Comparison of ENCODE assay signal across 1 cellular context in the genomic region with DNA sequence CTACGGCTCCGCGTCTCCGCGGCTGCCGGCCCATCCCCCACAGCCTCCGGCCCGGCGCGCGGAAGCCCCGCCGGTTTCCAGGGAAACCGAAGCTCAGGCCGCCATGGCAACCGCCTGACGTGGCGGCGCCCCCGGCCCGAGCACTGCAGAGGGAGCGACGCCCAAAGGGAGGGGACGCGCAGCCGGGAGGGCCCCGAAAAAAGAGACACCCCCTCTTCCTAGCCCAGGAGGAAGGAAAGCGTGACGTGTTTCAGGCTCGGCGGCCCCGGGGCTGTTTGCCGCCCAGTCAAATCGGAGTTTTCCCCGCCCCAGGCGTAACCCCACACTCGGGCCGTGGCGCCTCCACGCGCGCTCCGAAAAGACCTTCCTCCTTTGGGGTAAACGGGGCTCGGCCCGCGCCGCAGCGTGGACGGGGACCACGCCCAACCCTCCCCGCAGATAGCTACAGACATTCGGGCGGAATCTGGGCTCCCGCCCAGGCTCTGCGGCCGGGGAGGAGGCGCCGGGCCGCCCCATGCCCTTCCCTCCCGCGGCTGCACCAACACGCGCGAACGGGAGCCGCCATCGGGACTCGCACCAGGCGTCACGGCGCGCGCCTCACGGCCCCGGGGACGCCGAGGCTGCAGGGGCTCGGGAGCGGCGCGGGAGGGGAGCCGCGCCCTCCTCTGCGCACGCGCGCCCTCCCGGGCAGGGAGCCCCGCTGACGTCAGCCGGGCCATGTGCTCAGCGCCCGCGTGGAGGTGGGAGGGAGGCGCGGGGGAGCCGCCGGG.
A peak's percentile ranks its signal among the peaks of the same experiment; 100 is the strongest.
TF ChIP-seq lines count a peak whose summit lies in the region.

No MANE protein-coding gene starts in this region.

TF ChIP-seq in K562, 482 proteins besides CTCF, POLR2A, EP300 and RAD21 (continued from another document and continues in another):
- TF ChIP-seq, protein P1, sequence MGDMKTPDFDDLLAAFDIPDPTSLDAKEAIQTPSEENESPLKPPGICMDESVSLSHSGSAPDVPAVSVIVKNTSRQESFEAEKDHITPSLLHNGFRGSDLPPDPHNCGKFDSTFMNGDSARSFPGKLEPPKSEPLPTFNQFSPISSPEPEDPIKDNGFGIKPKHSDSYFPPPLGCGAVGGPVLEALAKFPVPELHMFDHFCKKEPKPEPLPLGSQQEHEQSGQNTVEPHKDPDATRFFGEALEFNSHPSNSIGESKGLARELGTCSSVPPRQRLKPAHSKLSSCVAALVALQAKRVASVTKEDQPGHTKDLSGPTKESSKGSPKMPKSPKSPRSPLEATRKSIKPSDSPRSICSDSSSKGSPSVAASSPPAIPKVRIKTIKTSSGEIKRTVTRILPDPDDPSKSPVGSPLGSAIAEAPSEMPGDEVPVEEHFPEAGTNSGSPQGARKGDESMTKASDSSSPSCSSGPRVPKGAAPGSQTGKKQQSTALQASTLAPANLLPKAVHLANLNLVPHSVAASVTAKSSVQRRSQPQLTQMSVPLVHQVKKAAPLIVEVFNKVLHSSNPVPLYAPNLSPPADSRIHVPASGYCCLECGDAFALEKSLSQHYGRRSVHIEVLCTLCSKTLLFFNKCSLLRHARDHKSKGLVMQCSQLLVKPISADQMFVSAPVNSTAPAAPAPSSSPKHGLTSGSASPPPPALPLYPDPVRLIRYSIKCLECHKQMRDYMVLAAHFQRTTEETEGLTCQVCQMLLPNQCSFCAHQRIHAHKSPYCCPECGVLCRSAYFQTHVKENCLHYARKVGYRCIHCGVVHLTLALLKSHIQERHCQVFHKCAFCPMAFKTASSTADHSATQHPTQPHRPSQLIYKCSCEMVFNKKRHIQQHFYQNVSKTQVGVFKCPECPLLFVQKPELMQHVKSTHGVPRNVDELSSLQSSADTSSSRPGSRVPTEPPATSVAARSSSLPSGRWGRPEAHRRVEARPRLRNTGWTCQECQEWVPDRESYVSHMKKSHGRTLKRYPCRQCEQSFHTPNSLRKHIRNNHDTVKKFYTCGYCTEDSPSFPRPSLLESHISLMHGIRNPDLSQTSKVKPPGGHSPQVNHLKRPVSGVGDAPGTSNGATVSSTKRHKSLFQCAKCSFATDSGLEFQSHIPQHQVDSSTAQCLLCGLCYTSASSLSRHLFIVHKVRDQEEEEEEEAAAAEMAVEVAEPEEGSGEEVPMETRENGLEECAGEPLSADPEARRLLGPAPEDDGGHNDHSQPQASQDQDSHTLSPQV (IDR thresholded peaks at IDR 0.05), result no peak
- TF ChIP-seq ZNF707 (CRISPR knock-in tag; conservative IDR thresholded peaks at IDR 0.05) (no peak), NCOA2 (IDR thresholded peaks at IDR 0.05; ENCODE audit: partially characterized antibody in 2 of 2) (no peak), CSDE1 (IDR thresholded peaks at IDR 0.05) (peak in 1 of 2 experiments; percentile 77; a peak in 1 of 4 replicates), ZNF23 (CRISPR knock-in tag; IDR thresholded peaks at IDR 0.05) (no peak), TSC22D4 (tag; IDR thresholded peaks at IDR 0.05) (no peak), PPARD (CRISPR knock-in tag; IDR thresholded peaks at IDR 0.05) (no peak), FOXP1 (CRISPR knock-in tag; IDR thresholded peaks at IDR 0.05) (no peak), MBD2 (IDR thresholded peaks at IDR 0.05; ENCODE audit: borderline replicate concordance, low read depth) (no peak), ZNF3 (CRISPR knock-in tag; IDR thresholded peaks at IDR 0.05) (no peak), FOXK1 (CRISPR knock-in tag; IDR thresholded peaks at IDR 0.05; ENCODE audit: borderline replicate concordance) (no peak), POLR2AphosphoS2 (IDR thresholded peaks at IDR 0.05; ENCODE audit: low read length) (no peak), BDP1 (IDR thresholded peaks at IDR 0.05; ENCODE audit: insufficient read depth, insufficient read length) (no peak), DDX20 (tag; IDR thresholded peaks at IDR 0.05; ENCODE audit: low read depth) (no peak), HNRNPL (IDR thresholded peaks at IDR 0.05; ENCODE audit: low read depth, low read length) (peak; percentile 44; the same call in 1 of the 2 replicates), FOXK2 (conservative IDR thresholded peaks at IDR 0.05 in 1 of 2, IDR thresholded peaks at IDR 0.05 in 1 of 2; ENCODE audit: low read depth in 2 of 2) (no peak; a peak in 1 of 4 replicates), CBFB (CRISPR knock-in tag; IDR thresholded peaks at IDR 0.05) (0 out of 2 replicates have a peak, but pooled peaks have one; percentile 40), NFATC3 (IDR thresholded peaks at IDR 0.05) (no peak), E2F3 (CRISPR knock-in tag; IDR thresholded peaks at IDR 0.05) (no peak), HDAC8 (tag; IDR thresholded peaks at IDR 0.05) (no peak; the same call in 1 of the 2 replicates), ZNF212 (CRISPR knock-in tag; IDR thresholded peaks at IDR 0.05) (no peak), GATAD2A (IDR thresholded peaks at IDR 0.05) (no peak), CBFA2T3 (IDR thresholded peaks at IDR 0.05) (no peak), MXI1 (IDR thresholded peaks at IDR 0.05; ENCODE audit: low read depth, low read length) (peak; percentile 86), HDGF (IDR thresholded peaks at IDR 0.05) (no peak), ZNF589 (CRISPR knock-in tag; IDR thresholded peaks at IDR 0.05; ENCODE audit: low read depth) (no peak), HDAC1 (IDR thresholded peaks at IDR 0.05) (peak in 1 of 2 experiments; percentile 76; a peak in 1 of 4 replicates), ZFP36 (IDR thresholded peaks at IDR 0.05; ENCODE audit: low read depth, low read length, partially characterized antibody) (no peak), HMG20B (CRISPR knock-in tag; IDR thresholded peaks at IDR 0.05) (no peak), POLR2H (tag; IDR thresholded peaks at IDR 0.05; ENCODE audit: low read depth) (no peak), MAFF (IDR thresholded peaks at IDR 0.05; ENCODE audit: low read length) (no peak), DACH1 (IDR thresholded peaks at IDR 0.05; ENCODE audit: partially characterized antibody) (no peak), ZNF551 (CRISPR knock-in tag; IDR thresholded peaks at IDR 0.05) (no peak), MEF2D (tag; conservative IDR thresholded peaks at IDR 0.05; ENCODE audit: low read depth) (no peak), ZNF785 (CRISPR knock-in tag; IDR thresholded peaks at IDR 0.05) (no peak), RCOR1 (IDR thresholded peaks at IDR 0.05; ENCODE audit: borderline replicate concordance in 1 of 2, low read depth in 2 of 2, low read length in 2 of 2) (no peak), PTBP1 (IDR thresholded peaks at IDR 0.05; ENCODE audit: low read depth, low read length) (no peak), MTF1 (CRISPR knock-in tag; IDR thresholded peaks at IDR 0.05; ENCODE audit: borderline replicate concordance) (no peak), TAF1 (IDR thresholded peaks at IDR 0.05; ENCODE audit: control insufficient read depth, extremely low read depth, insufficient read depth, low read length, severe bottlenecking) (peak; percentile 56), CBX5 (IDR thresholded peaks at IDR 0.05; ENCODE audit: borderline replicate concordance, low read depth) (no peak)
- TF ChIP-seq, protein P2, sequence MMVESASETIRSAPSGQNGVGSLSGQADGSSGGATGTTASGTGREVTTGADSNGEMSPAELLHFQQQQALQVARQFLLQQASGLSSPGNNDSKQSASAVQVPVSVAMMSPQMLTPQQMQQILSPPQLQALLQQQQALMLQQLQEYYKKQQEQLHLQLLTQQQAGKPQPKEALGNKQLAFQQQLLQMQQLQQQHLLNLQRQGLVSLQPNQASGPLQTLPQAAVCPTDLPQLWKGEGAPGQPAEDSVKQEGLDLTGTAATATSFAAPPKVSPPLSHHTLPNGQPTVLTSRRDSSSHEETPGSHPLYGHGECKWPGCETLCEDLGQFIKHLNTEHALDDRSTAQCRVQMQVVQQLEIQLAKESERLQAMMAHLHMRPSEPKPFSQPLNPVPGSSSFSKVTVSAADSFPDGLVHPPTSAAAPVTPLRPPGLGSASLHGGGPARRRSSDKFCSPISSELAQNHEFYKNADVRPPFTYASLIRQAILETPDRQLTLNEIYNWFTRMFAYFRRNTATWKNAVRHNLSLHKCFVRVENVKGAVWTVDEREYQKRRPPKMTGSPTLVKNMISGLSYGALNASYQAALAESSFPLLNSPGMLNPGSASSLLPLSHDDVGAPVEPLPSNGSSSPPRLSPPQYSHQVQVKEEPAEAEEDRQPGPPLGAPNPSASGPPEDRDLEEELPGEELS (CRISPR knock-in tag; IDR thresholded peaks at IDR 0.05; ENCODE audit: borderline replicate concordance), result no peak
- TF ChIP-seq, protein P3, sequence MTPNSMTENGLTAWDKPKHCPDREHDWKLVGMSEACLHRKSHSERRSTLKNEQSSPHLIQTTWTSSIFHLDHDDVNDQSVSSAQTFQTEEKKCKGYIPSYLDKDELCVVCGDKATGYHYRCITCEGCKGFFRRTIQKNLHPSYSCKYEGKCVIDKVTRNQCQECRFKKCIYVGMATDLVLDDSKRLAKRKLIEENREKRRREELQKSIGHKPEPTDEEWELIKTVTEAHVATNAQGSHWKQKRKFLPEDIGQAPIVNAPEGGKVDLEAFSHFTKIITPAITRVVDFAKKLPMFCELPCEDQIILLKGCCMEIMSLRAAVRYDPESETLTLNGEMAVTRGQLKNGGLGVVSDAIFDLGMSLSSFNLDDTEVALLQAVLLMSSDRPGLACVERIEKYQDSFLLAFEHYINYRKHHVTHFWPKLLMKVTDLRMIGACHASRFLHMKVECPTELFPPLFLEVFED (CRISPR knock-in tag; conservative IDR thresholded peaks at IDR 0.05), result no peak
- TF ChIP-seq, protein P4, sequence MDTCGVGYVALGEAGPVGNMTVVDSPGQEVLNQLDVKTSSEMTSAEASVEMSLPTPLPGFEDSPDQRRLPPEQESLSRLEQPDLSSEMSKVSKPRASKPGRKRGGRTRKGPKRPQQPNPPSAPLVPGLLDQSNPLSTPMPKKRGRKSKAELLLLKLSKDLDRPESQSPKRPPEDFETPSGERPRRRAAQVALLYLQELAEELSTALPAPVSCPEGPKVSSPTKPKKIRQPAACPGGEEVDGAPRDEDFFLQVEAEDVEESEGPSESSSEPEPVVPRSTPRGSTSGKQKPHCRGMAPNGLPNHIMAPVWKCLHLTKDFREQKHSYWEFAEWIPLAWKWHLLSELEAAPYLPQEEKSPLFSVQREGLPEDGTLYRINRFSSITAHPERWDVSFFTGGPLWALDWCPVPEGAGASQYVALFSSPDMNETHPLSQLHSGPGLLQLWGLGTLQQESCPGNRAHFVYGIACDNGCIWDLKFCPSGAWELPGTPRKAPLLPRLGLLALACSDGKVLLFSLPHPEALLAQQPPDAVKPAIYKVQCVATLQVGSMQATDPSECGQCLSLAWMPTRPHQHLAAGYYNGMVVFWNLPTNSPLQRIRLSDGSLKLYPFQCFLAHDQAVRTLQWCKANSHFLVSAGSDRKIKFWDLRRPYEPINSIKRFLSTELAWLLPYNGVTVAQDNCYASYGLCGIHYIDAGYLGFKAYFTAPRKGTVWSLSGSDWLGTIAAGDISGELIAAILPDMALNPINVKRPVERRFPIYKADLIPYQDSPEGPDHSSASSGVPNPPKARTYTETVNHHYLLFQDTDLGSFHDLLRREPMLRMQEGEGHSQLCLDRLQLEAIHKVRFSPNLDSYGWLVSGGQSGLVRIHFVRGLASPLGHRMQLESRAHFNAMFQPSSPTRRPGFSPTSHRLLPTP (IDR thresholded peaks at IDR 0.05; ENCODE audit: borderline replicate concordance, extremely low read depth, insufficient read length), result no peak
- TF ChIP-seq, protein P5, sequence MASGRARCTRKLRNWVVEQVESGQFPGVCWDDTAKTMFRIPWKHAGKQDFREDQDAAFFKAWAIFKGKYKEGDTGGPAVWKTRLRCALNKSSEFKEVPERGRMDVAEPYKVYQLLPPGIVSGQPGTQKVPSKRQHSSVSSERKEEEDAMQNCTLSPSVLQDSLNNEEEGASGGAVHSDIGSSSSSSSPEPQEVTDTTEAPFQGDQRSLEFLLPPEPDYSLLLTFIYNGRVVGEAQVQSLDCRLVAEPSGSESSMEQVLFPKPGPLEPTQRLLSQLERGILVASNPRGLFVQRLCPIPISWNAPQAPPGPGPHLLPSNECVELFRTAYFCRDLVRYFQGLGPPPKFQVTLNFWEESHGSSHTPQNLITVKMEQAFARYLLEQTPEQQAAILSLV (tag; IDR thresholded peaks at IDR 0.05), result no peak
- TF ChIP-seq, protein P6, sequence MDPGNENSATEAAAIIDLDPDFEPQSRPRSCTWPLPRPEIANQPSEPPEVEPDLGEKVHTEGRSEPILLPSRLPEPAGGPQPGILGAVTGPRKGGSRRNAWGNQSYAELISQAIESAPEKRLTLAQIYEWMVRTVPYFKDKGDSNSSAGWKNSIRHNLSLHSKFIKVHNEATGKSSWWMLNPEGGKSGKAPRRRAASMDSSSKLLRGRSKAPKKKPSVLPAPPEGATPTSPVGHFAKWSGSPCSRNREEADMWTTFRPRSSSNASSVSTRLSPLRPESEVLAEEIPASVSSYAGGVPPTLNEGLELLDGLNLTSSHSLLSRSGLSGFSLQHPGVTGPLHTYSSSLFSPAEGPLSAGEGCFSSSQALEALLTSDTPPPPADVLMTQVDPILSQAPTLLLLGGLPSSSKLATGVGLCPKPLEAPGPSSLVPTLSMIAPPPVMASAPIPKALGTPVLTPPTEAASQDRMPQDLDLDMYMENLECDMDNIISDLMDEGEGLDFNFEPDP (CRISPR knock-in tag; IDR thresholded peaks at IDR 0.05), result no peak
- TF ChIP-seq, protein P7, sequence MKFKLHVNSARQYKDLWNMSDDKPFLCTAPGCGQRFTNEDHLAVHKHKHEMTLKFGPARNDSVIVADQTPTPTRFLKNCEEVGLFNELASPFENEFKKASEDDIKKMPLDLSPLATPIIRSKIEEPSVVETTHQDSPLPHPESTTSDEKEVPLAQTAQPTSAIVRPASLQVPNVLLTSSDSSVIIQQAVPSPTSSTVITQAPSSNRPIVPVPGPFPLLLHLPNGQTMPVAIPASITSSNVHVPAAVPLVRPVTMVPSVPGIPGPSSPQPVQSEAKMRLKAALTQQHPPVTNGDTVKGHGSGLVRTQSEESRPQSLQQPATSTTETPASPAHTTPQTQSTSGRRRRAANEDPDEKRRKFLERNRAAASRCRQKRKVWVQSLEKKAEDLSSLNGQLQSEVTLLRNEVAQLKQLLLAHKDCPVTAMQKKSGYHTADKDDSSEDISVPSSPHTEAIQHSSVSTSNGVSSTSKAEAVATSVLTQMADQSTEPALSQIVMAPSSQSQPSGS (CRISPR knock-in tag; IDR thresholded peaks at IDR 0.05), result 0 out of 2 replicates have a peak, but pooled peaks have one; percentile 37
- TF ChIP-seq, protein P8, sequence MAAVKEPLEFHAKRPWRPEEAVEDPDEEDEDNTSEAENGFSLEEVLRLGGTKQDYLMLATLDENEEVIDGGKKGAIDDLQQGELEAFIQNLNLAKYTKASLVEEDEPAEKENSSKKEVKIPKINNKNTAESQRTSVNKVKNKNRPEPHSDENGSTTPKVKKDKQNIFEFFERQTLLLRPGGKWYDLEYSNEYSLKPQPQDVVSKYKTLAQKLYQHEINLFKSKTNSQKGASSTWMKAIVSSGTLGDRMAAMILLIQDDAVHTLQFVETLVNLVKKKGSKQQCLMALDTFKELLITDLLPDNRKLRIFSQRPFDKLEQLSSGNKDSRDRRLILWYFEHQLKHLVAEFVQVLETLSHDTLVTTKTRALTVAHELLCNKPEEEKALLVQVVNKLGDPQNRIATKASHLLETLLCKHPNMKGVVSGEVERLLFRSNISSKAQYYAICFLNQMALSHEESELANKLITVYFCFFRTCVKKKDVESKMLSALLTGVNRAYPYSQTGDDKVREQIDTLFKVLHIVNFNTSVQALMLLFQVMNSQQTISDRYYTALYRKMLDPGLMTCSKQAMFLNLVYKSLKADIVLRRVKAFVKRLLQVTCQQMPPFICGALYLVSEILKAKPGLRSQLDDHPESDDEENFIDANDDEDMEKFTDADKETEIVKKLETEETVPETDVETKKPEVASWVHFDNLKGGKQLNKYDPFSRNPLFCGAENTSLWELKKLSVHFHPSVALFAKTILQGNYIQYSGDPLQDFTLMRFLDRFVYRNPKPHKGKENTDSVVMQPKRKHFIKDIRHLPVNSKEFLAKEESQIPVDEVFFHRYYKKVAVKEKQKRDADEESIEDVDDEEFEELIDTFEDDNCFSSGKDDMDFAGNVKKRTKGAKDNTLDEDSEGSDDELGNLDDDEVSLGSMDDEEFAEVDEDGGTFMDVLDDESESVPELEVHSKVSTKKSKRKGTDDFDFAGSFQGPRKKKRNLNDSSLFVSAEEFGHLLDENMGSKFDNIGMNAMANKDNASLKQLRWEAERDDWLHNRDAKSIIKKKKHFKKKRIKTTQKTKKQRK (IDR thresholded peaks at IDR 0.05; ENCODE audit: borderline replicate concordance, low read depth, low read length), result no peak
